Comparison of ENCODE assay signal across 8 cellular contexts in the genomic region with DNA sequence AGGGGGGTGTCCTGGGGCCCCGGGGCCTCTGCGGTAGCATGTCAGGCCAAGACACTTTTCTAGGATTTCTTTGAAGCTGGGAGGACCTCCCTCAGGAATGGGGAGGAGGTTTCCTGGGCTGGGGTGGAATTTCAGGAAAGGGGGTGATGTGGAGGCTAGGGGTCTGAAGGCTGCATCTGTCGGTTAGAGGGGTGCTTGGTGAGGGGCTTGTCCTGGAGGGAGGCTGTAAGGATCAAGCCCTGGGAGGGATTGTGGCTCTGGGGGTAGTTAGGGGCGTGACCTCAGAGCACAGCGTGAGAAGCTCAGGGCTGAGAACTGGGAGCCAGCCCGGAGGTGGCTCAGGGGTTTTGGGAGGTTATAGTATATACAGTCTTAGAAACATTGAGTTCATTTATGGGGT.
DNase-seq lines count a peak whose midpoint lies in the region; ATAC-seq and TF ChIP-seq lines count a peak whose summit lies in the region.

No MANE protein-coding gene starts in this region.

- peak overlapping the region; percentile 61 for H3K4me3 ChIP-seq in AG04449 (ENCODE audit: low read depth, low read length)
- H3K4me3 ChIP-seq in HUES6 (ENCODE audit: low read depth, low read length): peak overlapping the region; percentile 66
- peak overlapping the region; percentile 28 for H3K4me3 ChIP-seq in mucosa of stomach (ENCODE audit: low read length)

- TF ChIP-seq POLR2A in GM18505 (IDR thresholded peaks at IDR 0.05; ENCODE audit: borderline replicate concordance, extremely low read depth, insufficient read depth, insufficient read length): no peak

- no peak for TF ChIP-seq CTCF in AG04449 (IDR thresholded peaks at IDR 0.05; ENCODE audit: insufficient read depth, low read length, missing control alignments)
- no peak for TF ChIP-seq CTCF in GM13976 (IDR thresholded peaks at IDR 0.05; ENCODE audit: borderline replicate concordance, control extremely low read depth, extremely low read depth, insufficient read depth, missing control alignments)

- no peak for ATAC-seq in GM18505 (IDR thresholded peaks at IDR 0.05; ENCODE audit: unreplicated experiment)

- CTCF ChIA-PET in AG04449 (lab: Yijun Ruan, JAX): interaction anchor here (1.0 to 1.2 kb wide), 2 partner anchors 9 to 68 kb away, joined by 3 read pairs; no protein-coding TSS in a partner anchor

- H3K36me3 ChIP-seq in HUES6 (ENCODE audit: control insufficient read depth, insufficient read depth, low read length) (no peaks in the 10 kb centered on the region), mucosa of stomach (ENCODE audit: control insufficient read depth, insufficient read depth, low read length) (no peaks in the 10 kb centered on the region)

- H3K27ac ChIP-seq in HUES6 (ENCODE audit: low read depth, low read length): no peak overlapping the region
- H3K27ac ChIP-seq in cingulate gyrus (ENCODE audit: low read depth, low read length): peak overlapping the region; percentile 12

- H3K9me3 ChIP-seq in HUES6 (ENCODE audit: control insufficient read depth, insufficient read depth, low read depth, low read length) (no peaks in the 10 kb centered on the region), mucosa of stomach (ENCODE audit: control insufficient read depth, low read length) (no peaks in the 10 kb centered on the region)

- POLR2A ChIA-PET in AG04449 (lab: Yijun Ruan, JAX): interaction anchor here (1.6 kb wide), 1 partner anchor 48 kb away, joined by 4 read pairs; no protein-coding TSS in a partner anchor

- H3K9ac ChIP-seq in HUES6 (ENCODE audit: low read length) (peak overlapping the region; percentile 54), mucosa of stomach (ENCODE audit: low read length) (peak overlapping the region; percentile 79)

- peaks cover 29% of the 10 kb centered on the region for H3K4me1 ChIP-seq in HUES6 (ENCODE audit: control insufficient read depth, insufficient read depth, low read length)
- peaks cover 32% of the 10 kb centered on the region for H3K4me1 ChIP-seq in mucosa of stomach (ENCODE audit: control insufficient read depth, insufficient read depth, low read length)

- in situ Hi-C loops in GM13976 (cut with MboI; ENCODE audit: low sequenced_read_pairs, unreplicated experiment): no loop called here

- H3K27me3 ChIP-seq in HUES6 (ENCODE audit: control insufficient read depth, insufficient read depth, low read length) (peaks cover 3% of the 10 kb centered on the region; the same call in 1 of the 2 replicates), mucosa of stomach (ENCODE audit: control insufficient read depth, insufficient read depth, low read length) (no peaks in the 10 kb centered on the region)

- DNase-seq in AG04449 (ENCODE audit: low read depth, low spot score) (no peak), GM19240 (ENCODE audit: insufficient read length, low spot score) (no peak), NCI-H226 (no peak), GM13976 (ENCODE audit: low spot score) (no peak)
